In genomic region chr1:46341222-46342083, GRCh38 we compare ENCODE assay signal across 1 cellular context.
TF ChIP-seq lines count a peak whose summit lies in the region.

No MANE protein-coding gene starts in this region.

TF ChIP-seq in K562, 482 proteins besides CTCF, POLR2A, EP300 and RAD21 (continued from another document and continues in another):
- TF ChIP-seq DLX4 (CRISPR knock-in tag; IDR thresholded peaks at IDR 0.05) (no peak), BRF1 (IDR thresholded peaks at IDR 0.05; ENCODE audit: borderline replicate concordance, extremely low read depth, insufficient read length) (no peak), ZZZ3 (IDR thresholded peaks at IDR 0.05) (no peak), ZNF134 (CRISPR knock-in tag; conservative IDR thresholded peaks at IDR 0.05) (no peak), RUNX1 (IDR thresholded peaks at IDR 0.05; ENCODE audit: low read depth) (no peak), ZBTB26 (CRISPR knock-in tag; IDR thresholded peaks at IDR 0.05) (no peak), LEF1 (IDR thresholded peaks at IDR 0.05) (no peak), BCLAF1 (IDR thresholded peaks at IDR 0.05; ENCODE audit: borderline replicate concordance in 1 of 2, control insufficient read depth in 1 of 2, low read depth in 2 of 2, low read length in 1 of 2) (no peak), ELK3 (CRISPR knock-in tag; IDR thresholded peaks at IDR 0.05) (no peak), MCM7 (IDR thresholded peaks at IDR 0.05) (no peak), TCF15 (CRISPR knock-in tag; IDR thresholded peaks at IDR 0.05) (no peak), ATF7 (IDR thresholded peaks at IDR 0.05) (no peak), HDAC3 (IDR thresholded peaks at IDR 0.05; ENCODE audit: borderline replicate concordance, partially characterized antibody) (no peak), CEBPG (CRISPR knock-in tag; IDR thresholded peaks at IDR 0.05) (no peak), CEBPG (tag; conservative IDR thresholded peaks at IDR 0.05 in 1 of 2, IDR thresholded peaks at IDR 0.05 in 1 of 2) (peak in 1 of 2 experiments; percentile 25; a peak in 1 of 4 replicates), POLR2G (IDR thresholded peaks at IDR 0.05; ENCODE audit: low read depth, low read length) (no peak), HES1 (IDR thresholded peaks at IDR 0.05; ENCODE audit: low read depth) (no peak), AFF1 (IDR thresholded peaks at IDR 0.05; ENCODE audit: low read depth in 1 of 2, partially characterized antibody in 2 of 2) (peak in 1 of 2 experiments; percentile 27), ARNT (IDR thresholded peaks at IDR 0.05) (no peak), EWSR1 (IDR thresholded peaks at IDR 0.05; ENCODE audit: borderline replicate concordance, low read depth, partially characterized antibody) (no peak), ZNF354B (CRISPR knock-in tag; IDR thresholded peaks at IDR 0.05) (no peak), RB1 (IDR thresholded peaks at IDR 0.05; ENCODE audit: low read depth) (no peak), ATF1 (CRISPR knock-in tag; IDR thresholded peaks at IDR 0.05) (no peak), ATF1 (tag; IDR thresholded peaks at IDR 0.05) (peak; percentile 86), MAFK (IDR thresholded peaks at IDR 0.05; ENCODE audit: low read length) (no peak), POLR2AphosphoS2 (IDR thresholded peaks at IDR 0.05; ENCODE audit: low read length) (no peak), TFAP4 (CRISPR knock-in tag; IDR thresholded peaks at IDR 0.05; ENCODE audit: borderline replicate concordance) (no peak), KLF1 (tag; IDR thresholded peaks at IDR 0.05) (no peak), ZC3H8 (IDR thresholded peaks at IDR 0.05) (no peak), E4F1 (CRISPR knock-in tag; IDR thresholded peaks at IDR 0.05; ENCODE audit: borderline replicate concordance) (no peak)
